ENCODE assay signal across 13 cellular contexts in genomic region chr1:193413376-193413775, GRCh38.
A peak's percentile ranks its signal among the peaks of the same experiment; 100 is the strongest.
DNase-seq lines count a peak whose midpoint lies in the region; ATAC-seq and TF ChIP-seq lines count a peak whose summit lies in the region.
"Had no signal": no experiment of that assay in that cellular context is flagged by ENCODE, and none has a peak within 500 bp of the region (broad histone marks: within the 10 kb centered on the region; RNA-seq: fewer than 3 reads in every experiment).

No MANE protein-coding gene starts in this region.

- CTCF ChIA-PET in activated naive CD4-positive, alpha-beta T cell treated with anti-CD3 and anti-CD28 coated beads, Interleukin-2, amount 10 ng/mL, durations not matched to agents 7 days and 5 days (lab: Charles Lee), result no interaction called here
- CTCF ChIA-PET in T-cell (lab: Charles Lee), result no interaction called here

- H3K36me3 Mint-ChIP-seq in T-helper 1 cell treated with Interleukin-12 subunit alpha and Interleukin-12 subunit beta and Interleukin-4 antibody, amounts not matched to agents 30 μg/mL and 1 μg/mL, for 36 hours (ENCODE audit: low read depth), result peaks cover 28% of the 10 kb centered on the region
- H3K36me3 Mint-ChIP-seq in activated naive CD4-positive, alpha-beta T cell treated with anti-CD3 and anti-CD28 coated beads, Interleukin-2, amount 50 U/mL, for 24 hours, result peaks cover 5% of the 10 kb centered on the region
- peaks cover 34% of the 10 kb centered on the region for H3K36me3 Mint-ChIP-seq in activated naive CD4-positive, alpha-beta T cell treated with anti-CD3 and anti-CD28 coated beads, Interleukin-2, amount 10 ng/mL, durations not matched to agents 7 days and 5 days
- H3K36me3 Mint-ChIP-seq in T-cell (peaks cover 8% of the 10 kb centered on the region), natural killer cell (no peaks in the 10 kb centered on the region)
- H3K36me3 Mint-ChIP-seq in naive thymus-derived CD8-positive, alpha-beta T cell, result peaks cover 0 to 11% (median 4%) of the 10 kb centered on the region in 3 donors
- H3K36me3 Mint-ChIP-seq: CD14-positive monocyte had no signal

- POLR2A ChIA-PET in T-cell (lab: Charles Lee), result no interaction called here
- POLR2A ChIA-PET in naive thymus-derived CD8-positive, alpha-beta T cell (lab: Charles Lee), result no interaction called here

- DNase-seq in T-helper 1 cell (no peak), T-cell (no peak), medulla oblongata (ENCODE audit: extremely low spot score) (no peak), natural killer cell (no peak)
- DNase-seq in activated naive CD4-positive, alpha-beta T cell treated with anti-CD3 and anti-CD28 coated beads, Interleukin-2, amount 10 ng/mL, durations not matched to agents 7 days and 5 days, result no peak
- DNase-seq in naive thymus-derived CD8-positive, alpha-beta T cell, result no peak
- DNase-seq: Calu3, DMS 273 treated with DMSO at 0.1 percent for 48 hours, GM23248, H7 had no signal

- peak overlapping the region; percentile 31 for H3K27ac Mint-ChIP-seq in T-helper 1 cell treated with Interleukin-12 subunit alpha and Interleukin-12 subunit beta and Interleukin-4 antibody, amounts not matched to agents 30 μg/mL and 1 μg/mL, for 36 hours
- peak overlapping the region; percentile 36 for H3K27ac Mint-ChIP-seq in activated naive CD4-positive, alpha-beta T cell treated with anti-CD3 and anti-CD28 coated beads, Interleukin-2, amount 50 U/mL, for 24 hours
- H3K27ac Mint-ChIP-seq in activated naive CD4-positive, alpha-beta T cell treated with anti-CD3 and anti-CD28 coated beads, Interleukin-2, amount 10 ng/mL, durations not matched to agents 7 days and 5 days, result no peak overlapping the region
- H3K27ac Mint-ChIP-seq in T-cell (peak overlapping the region; percentile 83 to 93), natural killer cell (no peak overlapping the region)
- H3K27ac Mint-ChIP-seq in naive thymus-derived CD8-positive, alpha-beta T cell, result peak overlapping the region in 6 of 10 donors; percentile 7 to 88 (median 56)
- H3K27ac Mint-ChIP-seq: CD14-positive monocyte had no signal

- H3K27me3 Mint-ChIP-seq in T-helper 1 cell treated with Interleukin-12 subunit alpha and Interleukin-12 subunit beta and Interleukin-4 antibody, amounts not matched to agents 30 μg/mL and 1 μg/mL, for 36 hours (ENCODE audit: low read depth), result no peaks in the 10 kb centered on the region
- H3K27me3 Mint-ChIP-seq in activated naive CD4-positive, alpha-beta T cell treated with anti-CD3 and anti-CD28 coated beads, Interleukin-2, amount 50 U/mL, for 24 hours, result no peaks in the 10 kb centered on the region
- H3K27me3 Mint-ChIP-seq in activated naive CD4-positive, alpha-beta T cell treated with anti-CD3 and anti-CD28 coated beads, Interleukin-2, amount 10 ng/mL, durations not matched to agents 7 days and 5 days, result no peaks in the 10 kb centered on the region
- H3K27me3 Mint-ChIP-seq in T-cell (no peaks in the 10 kb centered on the region), natural killer cell (ENCODE audit: low read depth in 2 of 2) (no peaks in the 10 kb centered on the region)
- H3K27me3 Mint-ChIP-seq in naive thymus-derived CD8-positive, alpha-beta T cell, result no peaks in the 10 kb centered on the region

- no peak overlapping the region for H3K4me3 Mint-ChIP-seq in T-helper 1 cell treated with Interleukin-12 subunit alpha and Interleukin-12 subunit beta and Interleukin-4 antibody, amounts not matched to agents 30 μg/mL and 1 μg/mL, for 36 hours
- H3K4me3 Mint-ChIP-seq in activated naive CD4-positive, alpha-beta T cell treated with anti-CD3 and anti-CD28 coated beads, Interleukin-2, amount 50 U/mL, for 24 hours, result no peak overlapping the region
- H3K4me3 Mint-ChIP-seq in activated naive CD4-positive, alpha-beta T cell treated with anti-CD3 and anti-CD28 coated beads, Interleukin-2, amount 10 ng/mL, durations not matched to agents 7 days and 5 days, result no peak overlapping the region
- H3K4me3 Mint-ChIP-seq in T-cell (no peak overlapping the region), natural killer cell (no peak overlapping the region)
- peak overlapping the region in 1 of 10 donors; percentile 24 for H3K4me3 Mint-ChIP-seq in naive thymus-derived CD8-positive, alpha-beta T cell
- H3K4me3 Mint-ChIP-seq: CD14-positive monocyte had no signal

- H3K9me3 Mint-ChIP-seq in T-helper 1 cell treated with Interleukin-12 subunit alpha and Interleukin-12 subunit beta and Interleukin-4 antibody, amounts not matched to agents 30 μg/mL and 1 μg/mL, for 36 hours, result peaks cover 20% of the 10 kb centered on the region
- H3K9me3 Mint-ChIP-seq in activated naive CD4-positive, alpha-beta T cell treated with anti-CD3 and anti-CD28 coated beads, Interleukin-2, amount 50 U/mL, for 24 hours, result peaks cover 20% of the 10 kb centered on the region
- H3K9me3 Mint-ChIP-seq in activated naive CD4-positive, alpha-beta T cell treated with anti-CD3 and anti-CD28 coated beads, Interleukin-2, amount 10 ng/mL, durations not matched to agents 7 days and 5 days, result peaks cover 27% of the 10 kb centered on the region
- peaks cover 3 to 16% (median 4%) of the 10 kb centered on the region in 3 donors for H3K9me3 Mint-ChIP-seq in T-cell
- peaks cover 0 to 9% (median 2%) of the 10 kb centered on the region in 9 donors for H3K9me3 Mint-ChIP-seq in naive thymus-derived CD8-positive, alpha-beta T cell
- no peaks in the 10 kb centered on the region for H3K9me3 Mint-ChIP-seq in natural killer cell

- peaks cover 49% of the 10 kb centered on the region for H3K4me1 Mint-ChIP-seq in T-helper 1 cell treated with Interleukin-12 subunit alpha and Interleukin-12 subunit beta and Interleukin-4 antibody, amounts not matched to agents 30 μg/mL and 1 μg/mL, for 36 hours (ENCODE audit: low read depth)
- peaks cover 84% of the 10 kb centered on the region for H3K4me1 Mint-ChIP-seq in activated naive CD4-positive, alpha-beta T cell treated with anti-CD3 and anti-CD28 coated beads, Interleukin-2, amount 50 U/mL, for 24 hours
- peaks cover 59% of the 10 kb centered on the region for H3K4me1 Mint-ChIP-seq in activated naive CD4-positive, alpha-beta T cell treated with anti-CD3 and anti-CD28 coated beads, Interleukin-2, amount 10 ng/mL, durations not matched to agents 7 days and 5 days
- H3K4me1 Mint-ChIP-seq in T-cell, result peaks cover 59 to 64% (median 60%) of the 10 kb centered on the region in 3 donors
- H3K4me1 Mint-ChIP-seq in naive thymus-derived CD8-positive, alpha-beta T cell, result peaks cover 19 to 51% (median 47%) of the 10 kb centered on the region in 4 donors
- peaks cover 12 to 20% of the 10 kb centered on the region in 2 donors for H3K4me1 Mint-ChIP-seq in natural killer cell

- TF ChIP-seq CTCF in natural killer cell (IDR thresholded peaks at IDR 0.05), result no peak

- ATAC-seq in T-cell (replicated peaks in 1 of 4) (no peak), natural killer cell (no peak)
- no peak for ATAC-seq in naive thymus-derived CD8-positive, alpha-beta T cell

- intact Hi-C loops in natural killer cell (cut with micrococcal nuclease), result no loop called here

Comparison
In these comparisons a context has a peak if more than half of its experiments do, and no peak if none do; other contexts are left out.
1. H3K27ac Mint-ChIP-seq: peak in T-helper 1 cell treated with Interleukin-12 subunit alpha and Interleukin-12 subunit beta and Interleukin-4 antibody, amounts not matched to agents 30 μg/mL and 1 μg/mL, for 36 hours (single experiment), activated naive CD4-positive, alpha-beta T cell treated with anti-CD3 and anti-CD28 coated beads, Interleukin-2, amount 50 U/mL, for 24 hours (single experiment), T-cell (2 of 2) and naive thymus-derived CD8-positive, alpha-beta T cell (6 of 10); none in activated naive CD4-positive, alpha-beta T cell treated with anti-CD3 and anti-CD28 coated beads, Interleukin-2, amount 10 ng/mL, durations not matched to agents 7 days and 5 days (single experiment) and natural killer cell (0 of 2).